1 cellular context compared by ENCODE assay signal in the genomic region with DNA sequence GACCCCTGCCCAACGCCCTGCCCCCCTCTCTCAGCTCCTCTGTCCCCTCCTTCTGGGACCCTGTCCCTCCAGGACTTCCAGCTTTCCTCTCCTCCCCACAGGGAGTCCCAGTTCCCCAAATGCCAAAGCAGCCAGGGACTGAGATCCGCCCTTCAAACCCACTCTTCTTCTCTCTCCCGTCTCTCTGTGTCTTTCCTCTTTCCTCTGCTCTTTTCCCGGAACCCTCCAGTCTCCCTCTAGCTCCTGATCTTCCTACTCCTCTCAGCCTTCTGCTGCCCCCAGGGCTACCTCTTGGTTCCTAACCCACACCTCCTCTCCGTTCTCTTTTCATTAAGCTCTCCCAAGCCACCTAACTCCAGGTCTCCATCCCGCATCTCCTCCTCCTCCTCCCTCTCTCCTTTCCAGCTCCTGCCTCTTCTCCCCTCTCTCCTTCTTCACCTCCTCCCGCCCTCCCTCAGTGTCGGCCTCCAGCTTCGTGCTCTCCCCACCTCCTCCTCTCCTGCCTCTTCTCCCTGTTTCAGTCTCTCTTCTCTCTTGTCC.
TF ChIP-seq lines count a peak whose summit lies in the region.

A gene (minus strand): TSS at position 536 of the 540 bp plus-strand sequence. CDS start 555 bp downstream, outside the sequence.

TF ChIP-seq in HEK293, 187 proteins besides CTCF, POLR2A, EP300 and RAD21 (continued from another document and continues in another):
- TF ChIP-seq ZNF132 (tag by site-specific recombination; IDR thresholded peaks at IDR 0.05; ENCODE audit: borderline replicate concordance) (no peak), ZNF843 (tag by site-specific recombination; IDR thresholded peaks at IDR 0.05) (no peak; the same call in none of the 2 replicates), ZNF37A (tag by site-specific recombination; IDR thresholded peaks at IDR 0.05) (no peak), ZNF366 (tag by site-specific recombination; conservative IDR thresholded peaks at IDR 0.05) (peak; percentile 100), ZNF776 (tag by site-specific recombination; IDR thresholded peaks at IDR 0.05; ENCODE audit: borderline replicate concordance) (no peak), ZNF549 (tag by site-specific recombination; IDR thresholded peaks at IDR 0.05) (no peak), ZNF335 (tag by site-specific recombination; conservative IDR thresholded peaks at IDR 0.05) (no peak; the same call in 1 of the 2 replicates), PRDM1 (tag by site-specific recombination; IDR thresholded peaks at IDR 0.05) (peak; percentile 95), ZNF626 (tag by site-specific recombination; IDR thresholded peaks at IDR 0.05) (no peak), GLI2 (tag by site-specific recombination; IDR thresholded peaks at IDR 0.05; ENCODE audit: borderline replicate concordance, low read depth) (no peak), ZNF48 (tag by site-specific recombination; IDR thresholded peaks at IDR 0.05) (no peak), ZNF664 (tag by site-specific recombination; IDR thresholded peaks at IDR 0.05) (no peak), ZFHX2 (tag by site-specific recombination; conservative IDR thresholded peaks at IDR 0.05) (peak; percentile 97), ZNF76 (tag by site-specific recombination; IDR thresholded peaks at IDR 0.05; ENCODE audit: borderline replicate concordance, low read depth) (0 out of 2 replicates have a peak, but pooled peaks have one; percentile 57), ZNF423 (tag by site-specific recombination; IDR thresholded peaks at IDR 0.05) (no peak), ZNF426 (tag by site-specific recombination; IDR thresholded peaks at IDR 0.05) (no peak), ZNF23 (tag by site-specific recombination; IDR thresholded peaks at IDR 0.05; ENCODE audit: borderline replicate concordance) (peak; percentile 14; the same call in 1 of the 2 replicates), ZBTB17 (tag by site-specific recombination; IDR thresholded peaks at IDR 0.05) (peak; percentile 98), ZNF175 (tag by site-specific recombination; IDR thresholded peaks at IDR 0.05) (no peak), ZNF16 (tag by site-specific recombination; IDR thresholded peaks at IDR 0.05; ENCODE audit: low read depth) (peak; percentile 46; the same call in 1 of the 2 replicates), ZNF404 (tag by site-specific recombination; IDR thresholded peaks at IDR 0.05) (no peak), ZNF140 (tag by site-specific recombination; IDR thresholded peaks at IDR 0.05) (no peak), ZNF785 (tag by site-specific recombination; IDR thresholded peaks at IDR 0.05) (peak; percentile 65; the same call in 1 of the 2 replicates), ZNF792 (tag by site-specific recombination; IDR thresholded peaks at IDR 0.05) (no peak; the same call in 1 of the 2 replicates), ZNF585B (tag by site-specific recombination; IDR thresholded peaks at IDR 0.05) (no peak), ZNF114 (tag by site-specific recombination; IDR thresholded peaks at IDR 0.05) (no peak), GLIS1 (tag by site-specific recombination; IDR thresholded peaks at IDR 0.05) (no peak; the same call in 1 of the 2 replicates), EGR2 (tag by site-specific recombination; IDR thresholded peaks at IDR 0.05; ENCODE audit: low read depth) (peak; percentile 99), ZNF112 (tag by site-specific recombination; IDR thresholded peaks at IDR 0.05) (no peak)
- TF ChIP-seq, protein P1, sequence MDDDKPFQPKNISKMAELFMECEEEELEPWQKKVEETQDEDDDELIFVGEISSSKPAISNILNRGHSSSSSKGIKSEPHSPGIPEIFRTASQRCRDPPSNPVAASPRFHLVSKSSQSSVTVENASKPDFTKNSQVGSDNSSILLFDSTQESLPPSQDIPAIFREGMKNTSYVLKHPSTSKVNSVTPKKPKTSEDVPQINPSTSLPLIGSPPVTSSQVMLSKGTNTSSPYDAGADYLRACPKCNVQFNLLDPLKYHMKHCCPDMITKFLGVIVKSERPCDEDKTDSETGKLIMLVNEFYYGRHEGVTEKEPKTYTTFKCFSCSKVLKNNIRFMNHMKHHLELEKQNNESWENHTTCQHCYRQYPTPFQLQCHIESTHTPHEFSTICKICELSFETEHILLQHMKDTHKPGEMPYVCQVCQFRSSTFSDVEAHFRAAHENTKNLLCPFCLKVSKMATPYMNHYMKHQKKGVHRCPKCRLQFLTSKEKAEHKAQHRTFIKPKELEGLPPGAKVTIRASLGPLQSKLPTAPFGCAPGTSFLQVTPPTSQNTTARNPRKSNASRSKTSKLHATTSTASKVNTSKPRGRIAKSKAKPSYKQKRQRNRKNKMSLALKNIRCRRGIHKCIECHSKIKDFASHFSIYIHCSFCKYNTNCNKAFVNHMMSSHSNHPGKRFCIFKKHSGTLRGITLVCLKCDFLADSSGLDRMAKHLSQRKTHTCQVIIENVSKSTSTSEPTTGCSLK (tag by site-specific recombination; IDR thresholded peaks at IDR 0.05) = no peak
- TF ChIP-seq, protein P2, sequence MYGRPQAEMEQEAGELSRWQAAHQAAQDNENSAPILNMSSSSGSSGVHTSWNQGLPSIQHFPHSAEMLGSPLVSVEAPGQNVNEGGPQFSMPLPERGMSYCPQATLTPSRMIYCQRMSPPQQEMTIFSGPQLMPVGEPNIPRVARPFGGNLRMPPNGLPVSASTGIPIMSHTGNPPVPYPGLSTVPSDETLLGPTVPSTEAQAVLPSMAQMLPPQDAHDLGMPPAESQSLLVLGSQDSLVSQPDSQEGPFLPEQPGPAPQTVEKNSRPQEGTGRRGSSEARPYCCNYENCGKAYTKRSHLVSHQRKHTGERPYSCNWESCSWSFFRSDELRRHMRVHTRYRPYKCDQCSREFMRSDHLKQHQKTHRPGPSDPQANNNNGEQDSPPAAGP (tag by site-specific recombination; IDR thresholded peaks at IDR 0.05) = no peak
- TF ChIP-seq, protein P3, sequence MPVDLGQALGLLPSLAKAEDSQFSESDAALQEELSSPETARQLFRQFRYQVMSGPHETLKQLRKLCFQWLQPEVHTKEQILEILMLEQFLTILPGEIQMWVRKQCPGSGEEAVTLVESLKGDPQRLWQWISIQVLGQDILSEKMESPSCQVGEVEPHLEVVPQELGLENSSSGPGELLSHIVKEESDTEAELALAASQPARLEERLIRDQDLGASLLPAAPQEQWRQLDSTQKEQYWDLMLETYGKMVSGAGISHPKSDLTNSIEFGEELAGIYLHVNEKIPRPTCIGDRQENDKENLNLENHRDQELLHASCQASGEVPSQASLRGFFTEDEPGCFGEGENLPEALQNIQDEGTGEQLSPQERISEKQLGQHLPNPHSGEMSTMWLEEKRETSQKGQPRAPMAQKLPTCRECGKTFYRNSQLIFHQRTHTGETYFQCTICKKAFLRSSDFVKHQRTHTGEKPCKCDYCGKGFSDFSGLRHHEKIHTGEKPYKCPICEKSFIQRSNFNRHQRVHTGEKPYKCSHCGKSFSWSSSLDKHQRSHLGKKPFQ (tag by site-specific recombination; IDR thresholded peaks at IDR 0.05) = no peak
- TF ChIP-seq, protein P4, sequence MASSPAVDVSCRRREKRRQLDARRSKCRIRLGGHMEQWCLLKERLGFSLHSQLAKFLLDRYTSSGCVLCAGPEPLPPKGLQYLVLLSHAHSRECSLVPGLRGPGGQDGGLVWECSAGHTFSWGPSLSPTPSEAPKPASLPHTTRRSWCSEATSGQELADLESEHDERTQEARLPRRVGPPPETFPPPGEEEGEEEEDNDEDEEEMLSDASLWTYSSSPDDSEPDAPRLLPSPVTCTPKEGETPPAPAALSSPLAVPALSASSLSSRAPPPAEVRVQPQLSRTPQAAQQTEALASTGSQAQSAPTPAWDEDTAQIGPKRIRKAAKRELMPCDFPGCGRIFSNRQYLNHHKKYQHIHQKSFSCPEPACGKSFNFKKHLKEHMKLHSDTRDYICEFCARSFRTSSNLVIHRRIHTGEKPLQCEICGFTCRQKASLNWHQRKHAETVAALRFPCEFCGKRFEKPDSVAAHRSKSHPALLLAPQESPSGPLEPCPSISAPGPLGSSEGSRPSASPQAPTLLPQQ (tag by site-specific recombination; IDR thresholded peaks at IDR 0.05) = no peak
- TF ChIP-seq, protein P5, sequence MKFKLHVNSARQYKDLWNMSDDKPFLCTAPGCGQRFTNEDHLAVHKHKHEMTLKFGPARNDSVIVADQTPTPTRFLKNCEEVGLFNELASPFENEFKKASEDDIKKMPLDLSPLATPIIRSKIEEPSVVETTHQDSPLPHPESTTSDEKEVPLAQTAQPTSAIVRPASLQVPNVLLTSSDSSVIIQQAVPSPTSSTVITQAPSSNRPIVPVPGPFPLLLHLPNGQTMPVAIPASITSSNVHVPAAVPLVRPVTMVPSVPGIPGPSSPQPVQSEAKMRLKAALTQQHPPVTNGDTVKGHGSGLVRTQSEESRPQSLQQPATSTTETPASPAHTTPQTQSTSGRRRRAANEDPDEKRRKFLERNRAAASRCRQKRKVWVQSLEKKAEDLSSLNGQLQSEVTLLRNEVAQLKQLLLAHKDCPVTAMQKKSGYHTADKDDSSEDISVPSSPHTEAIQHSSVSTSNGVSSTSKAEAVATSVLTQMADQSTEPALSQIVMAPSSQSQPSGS (tag by site-specific recombination; IDR thresholded peaks at IDR 0.05; ENCODE audit: low read depth) = no peak
- TF ChIP-seq, protein P6, sequence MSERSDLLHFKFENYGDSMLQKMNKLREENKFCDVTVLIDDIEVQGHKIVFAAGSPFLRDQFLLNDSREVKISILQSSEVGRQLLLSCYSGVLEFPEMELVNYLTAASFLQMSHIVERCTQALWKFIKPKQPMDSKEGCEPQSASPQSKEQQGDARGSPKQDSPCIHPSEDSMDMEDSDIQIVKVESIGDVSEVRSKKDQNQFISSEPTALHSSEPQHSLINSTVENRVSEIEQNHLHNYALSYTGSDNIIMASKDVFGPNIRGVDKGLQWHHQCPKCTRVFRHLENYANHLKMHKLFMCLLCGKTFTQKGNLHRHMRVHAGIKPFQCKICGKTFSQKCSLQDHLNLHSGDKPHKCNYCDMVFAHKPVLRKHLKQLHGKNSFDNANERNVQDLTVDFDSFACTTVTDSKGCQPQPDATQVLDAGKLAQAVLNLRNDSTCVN (tag by site-specific recombination; optimal IDR thresholded peaks at IDR 0.05) = peak; percentile 14
- TF ChIP-seq, protein P7, sequence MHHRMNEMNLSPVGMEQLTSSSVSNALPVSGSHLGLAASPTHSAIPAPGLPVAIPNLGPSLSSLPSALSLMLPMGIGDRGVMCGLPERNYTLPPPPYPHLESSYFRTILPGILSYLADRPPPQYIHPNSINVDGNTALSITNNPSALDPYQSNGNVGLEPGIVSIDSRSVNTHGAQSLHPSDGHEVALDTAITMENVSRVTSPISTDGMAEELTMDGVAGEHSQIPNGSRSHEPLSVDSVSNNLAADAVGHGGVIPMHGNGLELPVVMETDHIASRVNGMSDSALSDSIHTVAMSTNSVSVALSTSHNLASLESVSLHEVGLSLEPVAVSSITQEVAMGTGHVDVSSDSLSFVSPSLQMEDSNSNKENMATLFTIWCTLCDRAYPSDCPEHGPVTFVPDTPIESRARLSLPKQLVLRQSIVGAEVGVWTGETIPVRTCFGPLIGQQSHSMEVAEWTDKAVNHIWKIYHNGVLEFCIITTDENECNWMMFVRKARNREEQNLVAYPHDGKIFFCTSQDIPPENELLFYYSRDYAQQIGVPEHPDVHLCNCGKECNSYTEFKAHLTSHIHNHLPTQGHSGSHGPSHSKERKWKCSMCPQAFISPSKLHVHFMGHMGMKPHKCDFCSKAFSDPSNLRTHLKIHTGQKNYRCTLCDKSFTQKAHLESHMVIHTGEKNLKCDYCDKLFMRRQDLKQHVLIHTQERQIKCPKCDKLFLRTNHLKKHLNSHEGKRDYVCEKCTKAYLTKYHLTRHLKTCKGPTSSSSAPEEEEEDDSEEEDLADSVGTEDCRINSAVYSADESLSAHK (tag by site-specific recombination; IDR thresholded peaks at IDR 0.05) = 0 out of 2 replicates have a peak, but pooled peaks have one; percentile 18
- TF ChIP-seq, protein P8, sequence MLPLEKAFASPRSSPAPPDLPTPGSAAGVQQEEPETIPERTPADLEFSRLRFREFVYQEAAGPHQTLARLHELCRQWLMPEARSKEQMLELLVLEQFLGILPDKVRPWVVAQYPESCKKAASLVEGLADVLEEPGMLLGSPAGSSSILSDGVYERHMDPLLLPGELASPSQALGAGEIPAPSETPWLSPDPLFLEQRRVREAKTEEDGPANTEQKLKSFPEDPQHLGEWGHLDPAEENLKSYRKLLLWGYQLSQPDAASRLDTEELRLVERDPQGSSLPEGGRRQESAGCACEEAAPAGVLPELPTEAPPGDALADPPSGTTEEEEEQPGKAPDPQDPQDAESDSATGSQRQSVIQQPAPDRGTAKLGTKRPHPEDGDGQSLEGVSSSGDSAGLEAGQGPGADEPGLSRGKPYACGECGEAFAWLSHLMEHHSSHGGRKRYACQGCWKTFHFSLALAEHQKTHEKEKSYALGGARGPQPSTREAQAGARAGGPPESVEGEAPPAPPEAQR (tag by site-specific recombination; IDR thresholded peaks at IDR 0.05) = no peak
- TF ChIP-seq, protein P9, sequence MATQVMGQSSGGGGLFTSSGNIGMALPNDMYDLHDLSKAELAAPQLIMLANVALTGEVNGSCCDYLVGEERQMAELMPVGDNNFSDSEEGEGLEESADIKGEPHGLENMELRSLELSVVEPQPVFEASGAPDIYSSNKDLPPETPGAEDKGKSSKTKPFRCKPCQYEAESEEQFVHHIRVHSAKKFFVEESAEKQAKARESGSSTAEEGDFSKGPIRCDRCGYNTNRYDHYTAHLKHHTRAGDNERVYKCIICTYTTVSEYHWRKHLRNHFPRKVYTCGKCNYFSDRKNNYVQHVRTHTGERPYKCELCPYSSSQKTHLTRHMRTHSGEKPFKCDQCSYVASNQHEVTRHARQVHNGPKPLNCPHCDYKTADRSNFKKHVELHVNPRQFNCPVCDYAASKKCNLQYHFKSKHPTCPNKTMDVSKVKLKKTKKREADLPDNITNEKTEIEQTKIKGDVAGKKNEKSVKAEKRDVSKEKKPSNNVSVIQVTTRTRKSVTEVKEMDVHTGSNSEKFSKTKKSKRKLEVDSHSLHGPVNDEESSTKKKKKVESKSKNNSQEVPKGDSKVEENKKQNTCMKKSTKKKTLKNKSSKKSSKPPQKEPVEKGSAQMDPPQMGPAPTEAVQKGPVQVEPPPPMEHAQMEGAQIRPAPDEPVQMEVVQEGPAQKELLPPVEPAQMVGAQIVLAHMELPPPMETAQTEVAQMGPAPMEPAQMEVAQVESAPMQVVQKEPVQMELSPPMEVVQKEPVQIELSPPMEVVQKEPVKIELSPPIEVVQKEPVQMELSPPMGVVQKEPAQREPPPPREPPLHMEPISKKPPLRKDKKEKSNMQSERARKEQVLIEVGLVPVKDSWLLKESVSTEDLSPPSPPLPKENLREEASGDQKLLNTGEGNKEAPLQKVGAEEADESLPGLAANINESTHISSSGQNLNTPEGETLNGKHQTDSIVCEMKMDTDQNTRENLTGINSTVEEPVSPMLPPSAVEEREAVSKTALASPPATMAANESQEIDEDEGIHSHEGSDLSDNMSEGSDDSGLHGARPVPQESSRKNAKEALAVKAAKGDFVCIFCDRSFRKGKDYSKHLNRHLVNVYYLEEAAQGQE (tag by site-specific recombination; IDR thresholded peaks at IDR 0.05) = no peak; the same call in 1 of the 2 replicates
